Comparison of ENCODE assay signal across 8 cellular contexts in the genomic region with DNA sequence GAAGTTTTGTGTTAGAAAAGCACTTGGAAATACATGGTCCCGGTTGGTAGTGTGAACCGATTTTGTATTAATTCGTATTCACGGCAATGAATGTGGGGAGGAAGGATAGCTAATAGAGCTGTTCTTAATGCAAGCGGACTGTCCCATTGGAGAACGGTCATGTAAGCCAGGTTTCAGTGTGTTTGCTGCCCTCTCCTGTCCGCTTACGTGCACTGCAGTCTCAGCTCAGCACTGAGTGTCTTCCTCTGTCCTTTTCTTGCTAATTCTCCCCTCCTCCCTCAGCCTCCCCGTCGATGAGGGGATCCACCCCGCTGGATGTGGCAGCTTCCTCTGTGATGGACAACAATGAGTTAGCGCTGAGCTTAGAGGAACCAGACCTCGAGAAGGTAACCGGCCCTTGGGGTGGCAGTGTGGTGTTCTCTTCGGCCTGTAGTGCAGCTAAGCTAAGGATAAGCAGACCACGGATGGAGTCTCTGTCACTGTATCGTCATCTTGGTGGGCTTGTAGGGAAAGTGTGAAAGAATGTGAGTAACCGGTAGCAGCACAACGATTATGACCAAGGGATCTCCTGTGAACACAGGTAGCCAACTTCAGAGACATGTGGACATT.
DNase-seq lines count a peak whose midpoint lies in the region; ATAC-seq and TF ChIP-seq lines count a peak whose summit lies in the region.

No MANE protein-coding gene starts in this region.

- CTCF ChIA-PET in GM10248 (lab: Yijun Ruan, JAX), result interaction anchor here (0.6 to 3.4 kb wide), 55 partner anchors 9 to 1044 kb away, joined by 3 to 51 read pairs (median 3); no protein-coding TSS in a partner anchor

- POLR2A ChIA-PET in GM10248 (lab: Yijun Ruan, JAX), result no interaction called here

- TF ChIP-seq CTCF in GM10248 (IDR thresholded peaks at IDR 0.05; ENCODE audit: control extremely low read depth, extremely low read depth, low read depth, missing control alignments), result peak; percentile 95

- DNase-seq in GM10248 (ENCODE audit: extremely low spot score), result peak; percentile 56
- peak; percentile 60 to 81 for DNase-seq in NCI-H526 (lab: John Stamatoyannopoulos, UW)
- DNase-seq in activated CD4-positive, alpha-beta T cell treated with anti-CD3 and anti-CD28 coated beads, Interleukin-2, amount 50 U/mL, for 4 hours, result peak; percentile 44 to 51
- DNase-seq in ecto neural progenitor cell (ENCODE audit: low spot score), result peak; percentile 82
- DNase-seq in lung microvascular endothelial cell (ENCODE audit: low read depth in 2 of 2), result peak; percentile 86 to 87
- peak; percentile 5 for DNase-seq in stimulated activated CD8-positive, alpha-beta memory T cell treated with anti-CD3 and anti-CD28 coated beads, Interleukin-12 subunit alpha, Interleukin-12 subunit beta, amount 100 ng/mL, for 4 hours (ENCODE audit: low read depth)

- ATAC-seq in HG02763 (IDR thresholded peaks at IDR 0.05; ENCODE audit: unreplicated experiment) (peak; percentile 75), GM21723 (IDR thresholded peaks at IDR 0.05; ENCODE audit: unreplicated experiment) (no peak)

Comparison
In these comparisons a context has a peak if more than half of its experiments do, and no peak if none do; other contexts are left out.
1. DNase-seq: peak in every context shown above with its lines; median percentile 86 in lung microvascular endothelial cell; 82 in ecto neural progenitor cell; 70 in NCI-H526; 56 in GM10248; 48 in activated CD4-positive, alpha-beta T cell treated with anti-CD3 and anti-CD28 coated beads, Interleukin-2, amount 50 U/mL, for 4 hours; 5 in stimulated activated CD8-positive, alpha-beta memory T cell treated with anti-CD3 and anti-CD28 coated beads, Interleukin-12 subunit alpha, Interleukin-12 subunit beta, amount 100 ng/mL, for 4 hours.